25 cellular contexts compared by ENCODE assay signal in the genomic region with DNA sequence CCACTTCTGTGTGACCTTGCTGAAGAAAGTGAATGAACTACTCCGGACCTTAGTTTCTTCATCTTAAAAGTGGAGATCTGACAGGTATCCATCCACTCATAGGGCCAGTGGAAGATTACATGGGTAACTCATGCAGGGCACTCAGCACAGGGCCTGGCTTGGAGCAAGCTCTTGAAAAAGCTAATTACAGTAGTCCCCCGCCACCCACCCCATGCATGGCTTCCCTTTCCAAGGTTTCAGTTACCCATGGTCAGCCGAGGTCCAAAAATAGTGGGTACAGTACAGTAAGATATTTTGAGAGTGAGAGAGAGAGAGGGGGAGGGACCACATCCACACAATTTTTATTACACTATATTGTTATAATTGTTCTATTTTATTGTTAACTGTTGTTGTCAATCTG. TPM values are rescaled to one million over a fixed set of nuclear protein-coding genes. Genes with fewer than 3 reads are reported as not detected.
A peak's percentile ranks its signal among the peaks of the same experiment; 100 is the strongest.
DNase-seq lines count a peak whose midpoint lies in the region; ATAC-seq, FAIRE-seq and TF ChIP-seq lines count a peak whose summit lies in the region.
"Had no signal": no experiment of that assay in that cellular context is flagged by ENCODE, and none has a peak within 500 bp of the region (broad histone marks: within the 10 kb centered on the region; RNA-seq: fewer than 3 reads in every experiment).

No MANE protein-coding gene starts in this region.

- H3K27ac ChIP-seq in CD8-positive, alpha-beta memory T cell (ENCODE audit: low read depth, low read length) = no peak overlapping the region
- H3K27ac ChIP-seq in astrocyte (ENCODE audit: low read depth, low read length) = peak overlapping the region; percentile 49
- H3K27ac ChIP-seq: esophagus squamous epithelium, pancreas had no signal

- H3K79me2 ChIP-seq in astrocyte (ENCODE audit: insufficient read depth, low read length) = peaks cover 15% of the 10 kb centered on the region

- no peaks in the 10 kb centered on the region for H3K36me3 Mint-ChIP-seq in CD8-positive, alpha-beta memory T cell
- no peaks in the 10 kb centered on the region for H3K36me3 Mint-ChIP-seq in astrocyte (ENCODE audit: low read depth, unreplicated experiment)
- H3K36me3 Mint-ChIP-seq: CD8-positive, alpha-beta T cell; naive thymus-derived CD4-positive, alpha-beta T cell had no signal

- CTCF ChIA-PET in CD8-positive, alpha-beta memory T cell (lab: Charles Lee) = no interaction called here

- no peak overlapping the region for H3K4me3 Mint-ChIP-seq in CD8-positive, alpha-beta memory T cell
- peak overlapping the region; percentile 62 for H3K4me3 Mint-ChIP-seq in astrocyte (ENCODE audit: unreplicated experiment)
- H3K4me3 Mint-ChIP-seq: CD8-positive, alpha-beta T cell had no signal

- H3K27ac Mint-ChIP-seq in CD8-positive, alpha-beta memory T cell = peak overlapping the region in 6 of 8 donors; percentile 58 to 91 (median 86)
- H3K27ac Mint-ChIP-seq in astrocyte (ENCODE audit: unreplicated experiment) = peak overlapping the region; percentile 31
- H3K27ac Mint-ChIP-seq: CD8-positive, alpha-beta T cell had no signal

- no peaks in the 10 kb centered on the region for H3K27me3 ChIP-seq in CD8-positive, alpha-beta memory T cell (ENCODE audit: insufficient read depth, low read length, poor library complexity, severe bottlenecking)
- peaks cover 2% of the 10 kb centered on the region for H3K27me3 ChIP-seq in astrocyte (ENCODE audit: insufficient read depth, low read length)
- peaks cover 12% of the 10 kb centered on the region for H3K27me3 ChIP-seq in skeletal muscle satellite cell (ENCODE audit: control insufficient read depth, insufficient read depth, low read length)
- H3K27me3 ChIP-seq: esophagus squamous epithelium, pancreas had no signal

- H3K4me3 ChIP-seq in CD8-positive, alpha-beta memory T cell (ENCODE audit: low read length) = no peak overlapping the region
- no peak overlapping the region for H3K4me3 ChIP-seq in astrocyte (ENCODE audit: insufficient read depth, low read depth, low read length)
- H3K4me3 ChIP-seq in skeletal muscle satellite cell (ENCODE audit: low read length) = no peak overlapping the region
- H3K4me3 ChIP-seq: esophagus squamous epithelium, lung, pancreas had no signal

- H3K9ac ChIP-seq in astrocyte (ENCODE audit: low read length) (no peak overlapping the region), skeletal muscle satellite cell (ENCODE audit: low read depth, low read length) (peak overlapping the region; percentile 24)

- H4K20me1 ChIP-seq in astrocyte (ENCODE audit: insufficient read depth, low read length) = no peaks in the 10 kb centered on the region

- FAIRE-seq in astrocyte (lab: Jason Lieb, UNC) = no peak
- FAIRE-seq: GM18507, islet of Langerhans, pancreas had no signal

- no peak overlapping the region for H2AFZ ChIP-seq in astrocyte (ENCODE audit: low read depth, low read length)

- H3K9me3 ChIP-seq in CD8-positive, alpha-beta memory T cell (ENCODE audit: low read length) = no peaks in the 10 kb centered on the region
- no peaks in the 10 kb centered on the region for H3K9me3 ChIP-seq in astrocyte (ENCODE audit: insufficient read depth, low read depth, low read length)
- H3K9me3 ChIP-seq in skeletal muscle satellite cell (replicated peaks; ENCODE audit: low read length) = no peaks in the 10 kb centered on the region
- H3K9me3 ChIP-seq: esophagus squamous epithelium, pancreas had no signal

- peak overlapping the region; percentile 54 for H3K4me2 ChIP-seq in astrocyte (ENCODE audit: low read length)
- peak overlapping the region; percentile 61 for H3K4me2 ChIP-seq in skeletal muscle satellite cell (ENCODE audit: low read length)

- intact Hi-C loops in left ventricle myocardium superior (cut with micrococcal nuclease) = no loop called here

- no peaks in the 10 kb centered on the region for H3K9me3 Mint-ChIP-seq in CD8-positive, alpha-beta memory T cell
- no peaks in the 10 kb centered on the region for H3K9me3 Mint-ChIP-seq in astrocyte (ENCODE audit: unreplicated experiment)
- H3K9me3 Mint-ChIP-seq: CD8-positive, alpha-beta T cell had no signal

- H3K36me3 ChIP-seq in CD8-positive, alpha-beta memory T cell (ENCODE audit: insufficient read depth, low read length) = no peaks in the 10 kb centered on the region
- H3K36me3 ChIP-seq in astrocyte (ENCODE audit: insufficient read depth, low read length) = no peaks in the 10 kb centered on the region
- no peaks in the 10 kb centered on the region for H3K36me3 ChIP-seq in skeletal muscle satellite cell (ENCODE audit: insufficient read depth, low read length)
- H3K36me3 ChIP-seq: esophagus squamous epithelium, pancreas had no signal

- H3K4me1 Mint-ChIP-seq in CD8-positive, alpha-beta memory T cell = peaks cover 9 to 19% (median 15%) of the 10 kb centered on the region in 3 donors
- H3K4me1 Mint-ChIP-seq in astrocyte (ENCODE audit: low read depth, unreplicated experiment) = peaks cover 29% of the 10 kb centered on the region

- POLR2A ChIA-PET in CD8-positive, alpha-beta memory T cell (lab: Charles Lee) = no interaction called here

- no peak for TF ChIP-seq CTCF in astrocyte (IDR thresholded peaks at IDR 0.05; ENCODE audit: insufficient read depth, low read depth, low read length)

- peaks cover 12 to 23% of the 10 kb centered on the region in 2 donors for H3K27me3 Mint-ChIP-seq in CD8-positive, alpha-beta memory T cell
- H3K27me3 Mint-ChIP-seq in astrocyte (ENCODE audit: low read depth, unreplicated experiment) = peaks cover 10% of the 10 kb centered on the region

- H3K4me1 ChIP-seq in CD8-positive, alpha-beta memory T cell (ENCODE audit: insufficient read depth, low read length) = peaks cover 6% of the 10 kb centered on the region
- H3K4me1 ChIP-seq in astrocyte (ENCODE audit: insufficient read depth, low read length) (peaks cover 48% of the 10 kb centered on the region), skeletal muscle satellite cell (ENCODE audit: control insufficient read depth, insufficient read depth, low read length) (peaks cover 67% of the 10 kb centered on the region)

- DNase-seq in CD8-positive, alpha-beta memory T cell = no peak
- DNase-seq in astrocyte (ENCODE audit: low read depth) (no peak), left ventricle myocardium superior (peak; percentile 73), retina (no peak), NCI-H1436 treated with DMSO at 0.1 percent for 48 hours (lab: John Stamatoyannopoulos, UW) (no peak), DMS53 treated with DMSO at 0.1 percent for 48 hours (lab: John Stamatoyannopoulos, UW; ENCODE audit: unreplicated experiment) (no peak)
- DNase-seq: activated CD4-positive, alpha-beta T cell treated with anti-CD3 and anti-CD28 coated beads, Interleukin-2, amount 50 U/mL, for 1 hour; activated CD8-positive, alpha-beta memory T cell treated with anti-CD3 and anti-CD28 coated beads, Interleukin-2, amount 50 U/mL, for 48 hours; activated effector memory CD4-positive, alpha-beta T cell treated with anti-CD3 and anti-CD28 coated beads, Interleukin-2, amount 50 U/mL, for 16 hours; CD8-positive, alpha-beta T cell; esophagus squamous epithelium; head of caudate nucleus; naive thymus-derived CD4-positive, alpha-beta T cell; NCI-H1048; NCI-H2081; NCI-H446 treated with DMSO at 0.1 percent for 48 hours; NK-92 treated with Interleukin-12 subunit alpha and Interleukin-12 subunit beta, amount 100 ng/mL, for 24 hours; pancreas; stimulated activated CD8-positive, alpha-beta memory T cell treated with anti-CD3 and anti-CD28 coated beads, Interleukin-4, amount 100 ng/mL, for 48 hours; T-helper 1 cell had no signal

- peak; percentile 76 for ATAC-seq in left ventricle myocardium superior
- ATAC-seq in GM18861 (IDR thresholded peaks at IDR 0.05; ENCODE audit: unreplicated experiment) = no peak
- ATAC-seq: CD8-positive, alpha-beta T cell; naive thymus-derived CD4-positive, alpha-beta T cell; pancreas had no signal

RNA-seq across cellular contexts. Expression of gene PMEPA1, which starts 7.1 kb away (rescaled TPM):
- total RNA-seq in CD8-positive, alpha-beta memory T cell = 1 to 10 TPM; 3.8 to 4.4 TPM
- 0.30 TPM for polyA plus RNA-seq in CD8-positive, alpha-beta memory T cell
- total RNA-seq in astrocyte (49.4 and 65.1 TPM in 2 replicates), left ventricle myocardium superior (24.7 TPM)
- 0.25 and 3.1 TPM in 2 replicates for total RNA-seq in skeletal muscle satellite cell (2012; rRNA removed)
